11 cellular contexts compared by ENCODE assay signal in genomic region chr6:127907960-127908640, GRCh38. TPM values are rescaled to one million over a fixed set of nuclear protein-coding genes. Genes with fewer than 3 reads are reported as not detected.
DNase-seq lines count a peak whose midpoint lies in the region; ATAC-seq and TF ChIP-seq lines count a peak whose summit lies in the region.
"Had no signal": no experiment of that assay in that cellular context is flagged by ENCODE, and none has a peak within 500 bp of the region (broad histone marks: within the 10 kb centered on the region; RNA-seq: fewer than 3 reads in every experiment).

No MANE protein-coding gene starts in this region.

- H3K27ac Mint-ChIP-seq in IgD-negative memory B cell = no peak overlapping the region
- H3K27ac Mint-ChIP-seq in stimulated activated effector memory CD8-positive, alpha-beta T cell treated with anti-CD3 and anti-CD28 coated beads, Interleukin-12 subunit alpha, Interleukin-12 subunit beta, amount 100 ng/mL, for 72 hours = peak overlapping the region; percentile 69

- TF ChIP-seq CTCF in RWPE1 (conservative IDR thresholded peaks at IDR 0.05; ENCODE audit: low read depth) = no peak

- H3K36me3 Mint-ChIP-seq in IgD-negative memory B cell = no peaks in the 10 kb centered on the region
- no peaks in the 10 kb centered on the region for H3K36me3 Mint-ChIP-seq in stimulated activated effector memory CD8-positive, alpha-beta T cell treated with anti-CD3 and anti-CD28 coated beads, Interleukin-12 subunit alpha, Interleukin-12 subunit beta, amount 100 ng/mL, for 72 hours

- peak; percentile 81 for ATAC-seq in HG02678 (IDR thresholded peaks at IDR 0.05; ENCODE audit: unreplicated experiment)
- peak; percentile 93 for ATAC-seq in stimulated activated effector memory CD8-positive, alpha-beta T cell treated with anti-CD3 and anti-CD28 coated beads, Interleukin-12 subunit alpha, Interleukin-12 subunit beta, amount 100 ng/mL, for 72 hours

- peak overlapping the region in 3 of 4 donors; percentile 1 to 23 (median 6) for H3K4me3 Mint-ChIP-seq in IgD-negative memory B cell
- H3K4me3 Mint-ChIP-seq in stimulated activated effector memory CD8-positive, alpha-beta T cell treated with anti-CD3 and anti-CD28 coated beads, Interleukin-12 subunit alpha, Interleukin-12 subunit beta, amount 100 ng/mL, for 72 hours = peak overlapping the region; percentile 55

- H3K9me3 Mint-ChIP-seq in IgD-negative memory B cell = peaks cover 2 to 15% (median 2%) of the 10 kb centered on the region in 3 donors
- peaks cover 9% of the 10 kb centered on the region for H3K9me3 Mint-ChIP-seq in stimulated activated effector memory CD8-positive, alpha-beta T cell treated with anti-CD3 and anti-CD28 coated beads, Interleukin-12 subunit alpha, Interleukin-12 subunit beta, amount 100 ng/mL, for 72 hours

- H3K27me3 Mint-ChIP-seq in IgD-negative memory B cell = peaks cover 1% of the 10 kb centered on the region

- H3K4me1 Mint-ChIP-seq in IgD-negative memory B cell = peaks cover 0 to 4% (median 0%) of the 10 kb centered on the region in 3 donors
- H3K4me1 Mint-ChIP-seq in stimulated activated effector memory CD8-positive, alpha-beta T cell treated with anti-CD3 and anti-CD28 coated beads, Interleukin-12 subunit alpha, Interleukin-12 subunit beta, amount 100 ng/mL, for 72 hours = peaks cover 12% of the 10 kb centered on the region

- CTCF ChIA-PET in RWPE1 (lab: Yijun Ruan, JAX) = interaction anchor here (0.6 kb wide), 1 partner anchor 297 kb away, joined by 3 read pairs; no protein-coding TSS in a partner anchor

- peak; percentile 42 for DNase-seq in activated naive CD4-positive, alpha-beta T cell treated with Interleukin-2 at 50 U/mL for 16 hours
- no peak for DNase-seq in activated naive CD4-positive, alpha-beta T cell (lab: John Stamatoyannopoulos, UW)
- peak in 1 of 2 donors; percentile 68 for DNase-seq in stimulated activated effector memory CD8-positive, alpha-beta T cell treated with anti-CD3 and anti-CD28 coated beads, Interleukin-12 subunit alpha, Interleukin-12 subunit beta, amount 100 ng/mL, for 72 hours (ENCODE audit: low spot score in 2 of 2)
- no peak for DNase-seq in NCI-H510A treated with DMSO at 0.1 percent for 48 hours (lab: John Stamatoyannopoulos, UW)
- no peak for DNase-seq in cerebellum (ENCODE audit: low spot score)
- DNase-seq in RWPE1 (ENCODE audit: low spot score) = no peak
- DNase-seq: ACHN, KG1, PC-9 had no signal

- POLR2A ChIA-PET in RWPE1 (lab: Yijun Ruan, JAX; ENCODE audit: low non-redundant PET) = no interaction called here

- no peak overlapping the region for H3K27ac ChIP-seq in RWPE1
- H3K27ac ChIP-seq: PC-9 had no signal

RNA-seq across cellular contexts. Expression of gene THEMIS, which starts 7.2 kb away (rescaled TPM):
- polyA plus RNA-seq in IgD-negative memory B cell = 2.3 TPM
- total RNA-seq in cerebellum = 0.09 TPM
- total RNA-seq: PC-9 had no signal
